ENCODE assay signal across 23 cellular contexts in genomic region chr16:17257426-17257825, GRCh38.
"Had no signal": no experiment of that assay in that cellular context is flagged by ENCODE, and none has a peak within 500 bp of the region (broad histone marks: within the 10 kb centered on the region; RNA-seq: fewer than 3 reads in every experiment).

No MANE protein-coding gene starts in this region.

- H3K27ac ChIP-seq: KMS-11, RWPE1 had no signal

- DNase-seq: Kasumi-1; MM.1S; NCI-H1092 treated with DMSO at 0.1 percent for 48 hours; NCI-H1436; NCI-H187; NCI-H2029; NCI-H2081 treated with DMSO at 0.1 percent for 48 hours; NCI-H2171; NCI-H226; NCI-H446; NCI-H510A; NCI-H524 treated with DMSO at 0.1 percent for 48 hours; NCI-H69; NCI-H774; NK-92 treated with Interleukin-12 subunit alpha and Interleukin-12 subunit beta, amount 100 ng/mL, for 24 hours; PC-3; SHP77; SK-N-SH had no signal

- H3K9ac ChIP-seq: KMS-11, SK-N-SH had no signal

- H3K27me3 Mint-ChIP-seq: IgD-negative memory B cell had no signal

- FAIRE-seq: K562 had no signal

- H3K9me3 ChIP-seq: SK-N-SH had no signal

- ATAC-seq: K562, Panc1, PC-3 had no signal

- H3K4me3 ChIP-seq: K562 had no signal

- H3K9me3 Mint-ChIP-seq: IgD-negative memory B cell had no signal

- H3K4me2 ChIP-seq: KMS-11, SK-N-SH had no signal
